ENCODE assay signal across 8 cellular contexts in genomic region chr14:24136684-24137528, GRCh38. TPM values are rescaled to one million over a fixed set of nuclear protein-coding genes. Genes with fewer than 3 reads are reported as not detected.
DNase-seq lines count a peak whose midpoint lies in the region; ATAC-seq and TF ChIP-seq lines count a peak whose summit lies in the region.

No MANE protein-coding gene starts in this region.

- H3K36me3 Mint-ChIP-seq in endothelial cell (ENCODE audit: low read depth, unreplicated experiment): peaks cover 18% of the 10 kb centered on the region

- intact Hi-C loops in PC-3 (cut with micrococcal nuclease): loop anchor here (1.0 kb wide), 1 partner anchor 22 kb away; no protein-coding TSS in a partner anchor
- intact Hi-C loops in ovary (cut with DNase I): no loop called here

- no TSS peak for BruUV-seq in PC-3 (replicated peaks; lab: Mats Ljungman, UMichigan)

- TF ChIP-seq CTCF in DOHH2 (IDR thresholded peaks at IDR 0.05; ENCODE audit: low read depth, low read length, poor library complexity, severe bottlenecking) (no peak), PC-3 (conservative IDR thresholded peaks at IDR 0.05; ENCODE audit: low read depth, low read length) (no peak), endothelial cell (IDR thresholded peaks at IDR 0.05; ENCODE audit: unreplicated experiment) (no peak), ovary (IDR thresholded peaks at IDR 0.05) (no peak)

- peaks cover 38% of the 10 kb centered on the region for H3K36me3 ChIP-seq in DOHH2 (ENCODE audit: control insufficient read depth, low read length)
- peaks cover 17% of the 10 kb centered on the region; the same call in 1 of the 2 replicates for H3K36me3 ChIP-seq in PC-3 (ENCODE audit: low read depth, low read length)
- H3K36me3 ChIP-seq in ovary: no peaks in the 10 kb centered on the region

- H3K4me2 ChIP-seq in DOHH2 (ENCODE audit: low read length) (peak overlapping the region; percentile 95), PC-3 (ENCODE audit: low read length) (peak overlapping the region; percentile 93)

- H3K79me2 ChIP-seq in DOHH2 (ENCODE audit: control insufficient read depth, low read length): peaks cover 38% of the 10 kb centered on the region
- H3K79me2 ChIP-seq in PC-3 (ENCODE audit: low read length): peaks cover 38% of the 10 kb centered on the region

- POLR2A ChIA-PET in PC-3 (lab: Charles Lee; ENCODE audit: unreplicated experiment): interaction anchor here (2.0 kb wide), 1 partner anchor 22 kb away, joined by 14 read pairs; the partner anchor contains the start of genes DCAF11 and NRL

- H3K4me3 ChIP-seq in DOHH2 (ENCODE audit: low read length) (peak overlapping the region; percentile 88), PC-3 (ENCODE audit: low read length) (peak overlapping the region; percentile 95), ovary (peak overlapping the region; percentile 83)

- H3K9ac ChIP-seq in PC-3 (ENCODE audit: low read length): peak overlapping the region; percentile 80

- WGBS in ovary, 3 donors: 27 to 32% (median 30%) methylated on average over 13 of the region's 13 CpGs

- peaks cover 14% of the 10 kb centered on the region for H3K27me3 Mint-ChIP-seq in endothelial cell (ENCODE audit: unreplicated experiment)

- peak overlapping the region; percentile 85 for H3K4me3 Mint-ChIP-seq in endothelial cell (ENCODE audit: unreplicated experiment)

- ATAC-seq in PC-3 (no peak), GM19351 (IDR thresholded peaks at IDR 0.05; ENCODE audit: unreplicated experiment) (no peak), esophagus mucosa (no peak)

- no peaks in the 10 kb centered on the region for H3K9me3 ChIP-seq in DOHH2 (ENCODE audit: control insufficient read depth, insufficient read depth, low read length)
- H3K9me3 ChIP-seq in PC-3 (ENCODE audit: low read length): no peaks in the 10 kb centered on the region
- H3K9me3 ChIP-seq in ovary: no peaks in the 10 kb centered on the region

- TF ChIP-seq EP300 in ovary (IDR thresholded peaks at IDR 0.05): no peak

- H3K27me3 ChIP-seq in DOHH2 (ENCODE audit: control insufficient read depth, low read length) (no peaks in the 10 kb centered on the region), PC-3 (ENCODE audit: low read length) (no peaks in the 10 kb centered on the region), ovary (no peaks in the 10 kb centered on the region)

- H3K4me1 ChIP-seq in DOHH2 (ENCODE audit: control insufficient read depth, low read length) (peaks cover 29% of the 10 kb centered on the region), PC-3 (ENCODE audit: insufficient read depth, low read length) (peaks cover 23% of the 10 kb centered on the region), ovary (ENCODE audit: insufficient read depth) (peaks cover 11% of the 10 kb centered on the region)

- peak; percentile 19 for DNase-seq in PC-3
- no peak for DNase-seq in endothelial cell (ENCODE audit: low spot score)
- peak in 1 of 5 donors; percentile 40 for DNase-seq in ovary
- no peak for DNase-seq in HCEC 1CT
- DNase-seq in iPS-NIHi11 (ENCODE audit: low spot score): no peak

- peak overlapping the region; percentile 88; the same call in 1 of the 2 replicates for H2AFZ ChIP-seq in PC-3 (ENCODE audit: low read length)

- no peak overlapping the region for H3K27ac Mint-ChIP-seq in endothelial cell (ENCODE audit: unreplicated experiment)

- H3F3A ChIP-seq in DOHH2 (ENCODE audit: control insufficient read depth, insufficient read depth) (peaks cover 5% of the 10 kb centered on the region; the same call in 1 of the 2 replicates), PC-3 (ENCODE audit: low read length, unreplicated experiment) (no peaks in the 10 kb centered on the region)

- TF ChIP-seq POLR2A in ovary (IDR thresholded peaks at IDR 0.05): no peak

- H3K27ac ChIP-seq in DOHH2 (ENCODE audit: low read depth, low read length) (no peak overlapping the region), PC-3 (ENCODE audit: low read length) (no peak overlapping the region), ovary (peak overlapping the region; percentile 88 to 92)

- no peaks in the 10 kb centered on the region for H3K9me2 ChIP-seq in DOHH2 (replicated peaks; ENCODE audit: control insufficient read depth, low read length)
- no peaks in the 10 kb centered on the region for H3K9me2 ChIP-seq in PC-3 (replicated peaks; ENCODE audit: low read length)

- H3K9me3 Mint-ChIP-seq in endothelial cell (ENCODE audit: unreplicated experiment): no peaks in the 10 kb centered on the region

- CTCF ChIA-PET in PC-3 (lab: Charles Lee): interaction anchor here (1.1 kb wide), 1 partner anchor 24 kb away, joined by 4 read pairs; the partner anchor contains the start of gene IRF9

- H4K20me1 ChIP-seq in DOHH2 (ENCODE audit: control insufficient read depth, insufficient read depth, low read depth, low read length): no peaks in the 10 kb centered on the region
- no peaks in the 10 kb centered on the region for H4K20me1 ChIP-seq in PC-3 (ENCODE audit: low read length)

- peaks cover 27% of the 10 kb centered on the region for H3K4me1 Mint-ChIP-seq in endothelial cell (ENCODE audit: unreplicated experiment)

RNA-seq across cellular contexts. Expression of gene PSME1, which starts 0.9 kb away (rescaled TPM):
- total RNA-seq in PC-3 (2014; rRNA removed): 140 and 163 TPM in 2 replicates
- total RNA-seq in endothelial cell (ENCODE audit: unreplicated experiment): 43.6 TPM
- total RNA-seq in ovary: 100 to 1,000 TPM in 6 of 7 donors, 10 to 100 TPM in 1; 93.6 to 193 (median 168) TPM
- 100 to 1,000 TPM; 220 to 261 TPM for polyA plus RNA-seq in ovary
- total RNA-seq in esophagus mucosa: 123 TPM

RNA-seq across cellular contexts. Expression of gene EMC9, which starts 4.5 kb away (rescaled TPM):
- 30.1 and 36.7 TPM in 2 replicates for total RNA-seq in PC-3 (2014; rRNA removed)
- total RNA-seq in endothelial cell (ENCODE audit: unreplicated experiment): 16.7 TPM
- 10 to 100 TPM; 13.0 to 26.3 (median 17.3) TPM for total RNA-seq in ovary
- polyA plus RNA-seq in ovary: 10 to 100 TPM in 1 of 2 donors, 1 to 10 TPM in 1; 5.1 to 30.7 TPM
- total RNA-seq in esophagus mucosa: 19.1 TPM

RNA-seq across cellular contexts. Expression of gene FITM1, which starts 6.4 kb away (rescaled TPM):
- 0.55 TPM in 1 of 2 replicates, not detected in the other for total RNA-seq in PC-3 (2014; rRNA removed)
- total RNA-seq in endothelial cell (ENCODE audit: unreplicated experiment): 0.59 TPM
- 1 to 10 TPM in 1 of 7 donors, under 1 TPM in 4, not detected in 2; 0.57 to 1.2 (median 0.77) TPM for total RNA-seq in ovary
- under 1 TPM in 1 of 2 donors, not detected in 1; 0.80 TPM for polyA plus RNA-seq in ovary
- 0.60 TPM for total RNA-seq in esophagus mucosa

RNA-seq across cellular contexts. Expression of gene PSME2, which starts 9.5 kb away (rescaled TPM):
- 211 and 297 TPM in 2 replicates for total RNA-seq in PC-3 (2014; rRNA removed)
- total RNA-seq in endothelial cell (ENCODE audit: unreplicated experiment): 73.6 TPM
- 100 to 1,000 TPM in 3 of 7 donors, 10 to 100 TPM in 4; 34.7 to 129 (median 95.6) TPM for total RNA-seq in ovary
- polyA plus RNA-seq in ovary: 100 to 1,000 TPM in 1 of 2 donors, 10 to 100 TPM in 1; 82.5 to 160 TPM
- total RNA-seq in esophagus mucosa: 116 TPM

RNA-seq across cellular contexts. Expression of gene RNF31, which starts 10.4 kb away (rescaled TPM):
- total RNA-seq in PC-3 (2014; rRNA removed) (69.6 and 79.4 TPM in 2 replicates), endothelial cell (ENCODE audit: unreplicated experiment) (90.2 TPM), ovary (10 to 100 TPM; 19.2 to 74.4 (median 61.4) TPM), esophagus mucosa (39.7 TPM)
- 10 to 100 TPM; 36.1 to 40.0 TPM for polyA plus RNA-seq in ovary

Comparison
In these comparisons a context has a peak if more than half of its experiments do, and no peak if none do; other contexts are left out.
1. H3K27ac ChIP-seq: peak in ovary (2 of 2); none in DOHH2 (single experiment) and PC-3 (single experiment).
2. Peak in every context shown above with its lines, with median percentiles within 50 percentile points of each other: H3K4me3 ChIP-seq.